1 cellular context compared by ENCODE assay signal in genomic region chr3:10198761-10199688, GRCh38.
TF ChIP-seq lines count a peak whose summit lies in the region.

No MANE protein-coding gene starts in this region.

TF ChIP-seq in K562, 482 proteins besides CTCF, POLR2A, EP300 and RAD21 (continued from another document and continues in another):
- TF ChIP-seq TSHZ1 (CRISPR knock-in tag; IDR thresholded peaks at IDR 0.05) (no peak), RBM39 (optimal IDR thresholded peaks at IDR 0.05; ENCODE audit: low read depth, low read length) (no peak), KLF10 (CRISPR knock-in tag; IDR thresholded peaks at IDR 0.05) (no peak), CCAR2 (IDR thresholded peaks at IDR 0.05; ENCODE audit: low read depth, low read length) (no peak), CHD1 (IDR thresholded peaks at IDR 0.05; ENCODE audit: low read length) (no peak), ZNF589 (CRISPR knock-in tag; IDR thresholded peaks at IDR 0.05; ENCODE audit: low read depth) (no peak), HMGN3 (IDR thresholded peaks at IDR 0.05; ENCODE audit: borderline replicate concordance, extremely low read depth, insufficient read length, low read depth, low read length) (no peak), ZNF668 (CRISPR knock-in tag; IDR thresholded peaks at IDR 0.05) (no peak), FOSL1 (tag; conservative IDR thresholded peaks at IDR 0.05) (peak; percentile 16; the same call in 1 of the 2 replicates), CBFA2T3 (IDR thresholded peaks at IDR 0.05) (0 out of 2 replicates have a peak, but pooled peaks have one; percentile 11), SAFB2 (IDR thresholded peaks at IDR 0.05; ENCODE audit: borderline replicate concordance, low read depth, low read length, severe bottlenecking) (no peak), HNRNPLL (IDR thresholded peaks at IDR 0.05; ENCODE audit: low read depth, low read length, poor library complexity, severe bottlenecking) (no peak), TAL1 (IDR thresholded peaks at IDR 0.05) (no peak), CREB1 (IDR thresholded peaks at IDR 0.05) (peak; percentile 85), CREB1 (CRISPR knock-in tag; IDR thresholded peaks at IDR 0.05) (peak; percentile 42; the same call in 1 of the 2 replicates), E2F6 (IDR thresholded peaks at IDR 0.05; ENCODE audit: borderline replicate concordance in 1 of 2, extremely low read depth in 1 of 2, insufficient read depth in 1 of 2, insufficient read length in 1 of 2, low read depth in 1 of 2, low read length in 1 of 2, poor library complexity in 1 of 2, severe bottlenecking in 1 of 2) (no peak), MNT (conservative IDR thresholded peaks at IDR 0.05) (no peak), CBFB (CRISPR knock-in tag; IDR thresholded peaks at IDR 0.05) (no peak), SP1 (CRISPR knock-in tag; IDR thresholded peaks at IDR 0.05) (no peak), BRF2 (IDR thresholded peaks at IDR 0.05; ENCODE audit: borderline replicate concordance, insufficient read depth, insufficient read length) (no peak), KLF1 (tag; IDR thresholded peaks at IDR 0.05) (no peak), DPF2 (IDR thresholded peaks at IDR 0.05) (peak; percentile 74; the same call in 1 of the 2 replicates), MYC (IDR thresholded peaks at IDR 0.05; ENCODE audit: low read depth, low read length) (no peak), MYC (CRISPR knock-in tag; IDR thresholded peaks at IDR 0.05; ENCODE audit: borderline replicate concordance, low read depth) (no peak), RNF2 (IDR thresholded peaks at IDR 0.05) (no peak), CREM (IDR thresholded peaks at IDR 0.05; ENCODE audit: low read depth) (peak; percentile 57), ZFX (CRISPR knock-in tag; IDR thresholded peaks at IDR 0.05) (peak; percentile 63), THRB (CRISPR knock-in tag; conservative IDR thresholded peaks at IDR 0.05) (no peak), WHSC1 (IDR thresholded peaks at IDR 0.05; ENCODE audit: low read length) (no peak), PHF20 (IDR thresholded peaks at IDR 0.05; ENCODE audit: partially characterized antibody) (no peak), SRSF9 (IDR thresholded peaks at IDR 0.05; ENCODE audit: borderline replicate concordance, low read depth, low read length) (no peak), EWSR1 (IDR thresholded peaks at IDR 0.05; ENCODE audit: borderline replicate concordance, low read depth, partially characterized antibody) (no peak)
- TF ChIP-seq, protein P1, sequence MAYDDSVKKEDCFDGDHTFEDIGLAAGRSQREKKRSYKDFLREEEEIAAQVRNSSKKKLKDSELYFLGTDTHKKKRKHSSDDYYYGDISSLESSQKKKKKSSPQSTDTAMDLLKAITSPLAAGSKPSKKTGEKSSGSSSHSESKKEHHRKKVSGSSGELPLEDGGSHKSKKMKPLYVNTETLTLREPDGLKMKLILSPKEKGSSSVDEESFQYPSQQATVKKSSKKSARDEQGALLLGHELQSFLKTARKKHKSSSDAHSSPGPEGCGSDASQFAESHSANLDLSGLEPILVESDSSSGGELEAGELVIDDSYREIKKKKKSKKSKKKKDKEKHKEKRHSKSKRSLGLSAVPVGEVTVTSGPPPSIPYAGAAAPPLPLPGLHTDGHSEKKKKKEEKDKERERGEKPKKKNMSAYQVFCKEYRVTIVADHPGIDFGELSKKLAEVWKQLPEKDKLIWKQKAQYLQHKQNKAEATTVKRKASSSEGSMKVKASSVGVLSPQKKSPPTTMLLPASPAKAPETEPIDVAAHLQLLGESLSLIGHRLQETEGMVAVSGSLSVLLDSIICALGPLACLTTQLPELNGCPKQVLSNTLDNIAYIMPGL (CRISPR knock-in tag; IDR thresholded peaks at IDR 0.05), result no peak
- TF ChIP-seq, protein P2, sequence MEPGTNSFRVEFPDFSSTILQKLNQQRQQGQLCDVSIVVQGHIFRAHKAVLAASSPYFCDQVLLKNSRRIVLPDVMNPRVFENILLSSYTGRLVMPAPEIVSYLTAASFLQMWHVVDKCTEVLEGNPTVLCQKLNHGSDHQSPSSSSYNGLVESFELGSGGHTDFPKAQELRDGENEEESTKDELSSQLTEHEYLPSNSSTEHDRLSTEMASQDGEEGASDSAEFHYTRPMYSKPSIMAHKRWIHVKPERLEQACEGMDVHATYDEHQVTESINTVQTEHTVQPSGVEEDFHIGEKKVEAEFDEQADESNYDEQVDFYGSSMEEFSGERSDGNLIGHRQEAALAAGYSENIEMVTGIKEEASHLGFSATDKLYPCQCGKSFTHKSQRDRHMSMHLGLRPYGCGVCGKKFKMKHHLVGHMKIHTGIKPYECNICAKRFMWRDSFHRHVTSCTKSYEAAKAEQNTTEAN (CRISPR knock-in tag; IDR thresholded peaks at IDR 0.05), result no peak
- TF ChIP-seq, protein P3, sequence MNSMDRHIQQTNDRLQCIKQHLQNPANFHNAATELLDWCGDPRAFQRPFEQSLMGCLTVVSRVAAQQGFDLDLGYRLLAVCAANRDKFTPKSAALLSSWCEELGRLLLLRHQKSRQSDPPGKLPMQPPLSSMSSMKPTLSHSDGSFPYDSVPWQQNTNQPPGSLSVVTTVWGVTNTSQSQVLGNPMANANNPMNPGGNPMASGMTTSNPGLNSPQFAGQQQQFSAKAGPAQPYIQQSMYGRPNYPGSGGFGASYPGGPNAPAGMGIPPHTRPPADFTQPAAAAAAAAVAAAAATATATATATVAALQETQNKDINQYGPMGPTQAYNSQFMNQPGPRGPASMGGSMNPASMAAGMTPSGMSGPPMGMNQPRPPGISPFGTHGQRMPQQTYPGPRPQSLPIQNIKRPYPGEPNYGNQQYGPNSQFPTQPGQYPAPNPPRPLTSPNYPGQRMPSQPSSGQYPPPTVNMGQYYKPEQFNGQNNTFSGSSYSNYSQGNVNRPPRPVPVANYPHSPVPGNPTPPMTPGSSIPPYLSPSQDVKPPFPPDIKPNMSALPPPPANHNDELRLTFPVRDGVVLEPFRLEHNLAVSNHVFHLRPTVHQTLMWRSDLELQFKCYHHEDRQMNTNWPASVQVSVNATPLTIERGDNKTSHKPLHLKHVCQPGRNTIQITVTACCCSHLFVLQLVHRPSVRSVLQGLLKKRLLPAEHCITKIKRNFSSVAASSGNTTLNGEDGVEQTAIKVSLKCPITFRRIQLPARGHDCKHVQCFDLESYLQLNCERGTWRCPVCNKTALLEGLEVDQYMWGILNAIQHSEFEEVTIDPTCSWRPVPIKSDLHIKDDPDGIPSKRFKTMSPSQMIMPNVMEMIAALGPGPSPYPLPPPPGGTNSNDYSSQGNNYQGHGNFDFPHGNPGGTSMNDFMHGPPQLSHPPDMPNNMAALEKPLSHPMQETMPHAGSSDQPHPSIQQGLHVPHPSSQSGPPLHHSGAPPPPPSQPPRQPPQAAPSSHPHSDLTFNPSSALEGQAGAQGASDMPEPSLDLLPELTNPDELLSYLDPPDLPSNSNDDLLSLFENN (IDR thresholded peaks at IDR 0.05; ENCODE audit: low read depth in 2 of 2, low read length in 2 of 2), result no peak
- TF ChIP-seq, protein P4, sequence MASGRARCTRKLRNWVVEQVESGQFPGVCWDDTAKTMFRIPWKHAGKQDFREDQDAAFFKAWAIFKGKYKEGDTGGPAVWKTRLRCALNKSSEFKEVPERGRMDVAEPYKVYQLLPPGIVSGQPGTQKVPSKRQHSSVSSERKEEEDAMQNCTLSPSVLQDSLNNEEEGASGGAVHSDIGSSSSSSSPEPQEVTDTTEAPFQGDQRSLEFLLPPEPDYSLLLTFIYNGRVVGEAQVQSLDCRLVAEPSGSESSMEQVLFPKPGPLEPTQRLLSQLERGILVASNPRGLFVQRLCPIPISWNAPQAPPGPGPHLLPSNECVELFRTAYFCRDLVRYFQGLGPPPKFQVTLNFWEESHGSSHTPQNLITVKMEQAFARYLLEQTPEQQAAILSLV (tag; IDR thresholded peaks at IDR 0.05), result no peak
- TF ChIP-seq, protein P5, sequence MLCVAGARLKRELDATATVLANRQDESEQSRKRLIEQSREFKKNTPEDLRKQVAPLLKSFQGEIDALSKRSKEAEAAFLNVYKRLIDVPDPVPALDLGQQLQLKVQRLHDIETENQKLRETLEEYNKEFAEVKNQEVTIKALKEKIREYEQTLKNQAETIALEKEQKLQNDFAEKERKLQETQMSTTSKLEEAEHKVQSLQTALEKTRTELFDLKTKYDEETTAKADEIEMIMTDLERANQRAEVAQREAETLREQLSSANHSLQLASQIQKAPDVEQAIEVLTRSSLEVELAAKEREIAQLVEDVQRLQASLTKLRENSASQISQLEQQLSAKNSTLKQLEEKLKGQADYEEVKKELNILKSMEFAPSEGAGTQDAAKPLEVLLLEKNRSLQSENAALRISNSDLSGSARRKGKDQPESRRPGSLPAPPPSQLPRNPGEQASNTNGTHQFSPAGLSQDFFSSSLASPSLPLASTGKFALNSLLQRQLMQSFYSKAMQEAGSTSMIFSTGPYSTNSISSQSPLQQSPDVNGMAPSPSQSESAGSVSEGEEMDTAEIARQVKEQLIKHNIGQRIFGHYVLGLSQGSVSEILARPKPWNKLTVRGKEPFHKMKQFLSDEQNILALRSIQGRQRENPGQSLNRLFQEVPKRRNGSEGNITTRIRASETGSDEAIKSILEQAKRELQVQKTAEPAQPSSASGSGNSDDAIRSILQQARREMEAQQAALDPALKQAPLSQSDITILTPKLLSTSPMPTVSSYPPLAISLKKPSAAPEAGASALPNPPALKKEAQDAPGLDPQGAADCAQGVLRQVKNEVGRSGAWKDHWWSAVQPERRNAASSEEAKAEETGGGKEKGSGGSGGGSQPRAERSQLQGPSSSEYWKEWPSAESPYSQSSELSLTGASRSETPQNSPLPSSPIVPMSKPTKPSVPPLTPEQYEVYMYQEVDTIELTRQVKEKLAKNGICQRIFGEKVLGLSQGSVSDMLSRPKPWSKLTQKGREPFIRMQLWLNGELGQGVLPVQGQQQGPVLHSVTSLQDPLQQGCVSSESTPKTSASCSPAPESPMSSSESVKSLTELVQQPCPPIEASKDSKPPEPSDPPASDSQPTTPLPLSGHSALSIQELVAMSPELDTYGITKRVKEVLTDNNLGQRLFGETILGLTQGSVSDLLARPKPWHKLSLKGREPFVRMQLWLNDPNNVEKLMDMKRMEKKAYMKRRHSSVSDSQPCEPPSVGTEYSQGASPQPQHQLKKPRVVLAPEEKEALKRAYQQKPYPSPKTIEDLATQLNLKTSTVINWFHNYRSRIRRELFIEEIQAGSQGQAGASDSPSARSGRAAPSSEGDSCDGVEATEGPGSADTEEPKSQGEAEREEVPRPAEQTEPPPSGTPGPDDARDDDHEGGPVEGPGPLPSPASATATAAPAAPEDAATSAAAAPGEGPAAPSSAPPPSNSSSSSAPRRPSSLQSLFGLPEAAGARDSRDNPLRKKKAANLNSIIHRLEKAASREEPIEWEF (CRISPR knock-in tag; IDR thresholded peaks at IDR 0.05), result no peak
